ENCODE assay signal across 28 cellular contexts in genomic region chr9:2718001-2718697, GRCh38. TPM values are rescaled to one million over a fixed set of nuclear protein-coding genes. Genes with fewer than 3 reads are reported as not detected.
"Had no signal": no experiment of that assay in that cellular context is flagged by ENCODE, and none has a peak within 500 bp of the region (broad histone marks: within the 10 kb centered on the region; RNA-seq: fewer than 3 reads in every experiment).

No MANE protein-coding gene starts in this region.

- H3K36me3 ChIP-seq: heart right ventricle, neural progenitor cell, prostate gland, right atrium auricular region, sigmoid colon had no signal

- H3K27me3 ChIP-seq: esophagus muscularis mucosa, foreskin keratinocyte, heart right ventricle, neural progenitor cell, right atrium auricular region, sigmoid colon had no signal

- H3K9me3 ChIP-seq: esophagus muscularis mucosa, prostate gland, right atrium auricular region, sigmoid colon had no signal

- DNase-seq: caudate nucleus; cerebellar nuclear complex; effector memory CD4-positive, alpha-beta T cell; foreskin keratinocyte; glutamatergic neuron; heart right ventricle; hippocampal formation; kidney glomerular epithelial cell; mammary epithelial cell; mesendoderm; midbrain; naive thymus-derived CD4-positive, alpha-beta T cell; nucleus accumbens; sigmoid colon; stimulated activated CD4-positive, alpha-beta T cell treated with anti-CD3 and anti-CD28 coated beads, Interleukin-4, amount 100 ng/mL, for 4 hours; stimulated activated naive B cell treated with anti-CD40 and anti-IgM and Interleukin-4, amounts not matched to agents 10 μg/mL and 1 μg/mL and 100 μg/mL, for 72 hours had no signal

- H3K4me1 ChIP-seq: esophagus muscularis mucosa, foreskin keratinocyte, neural progenitor cell, prostate gland, right atrium auricular region, sigmoid colon had no signal

- H2AFZ ChIP-seq: neural progenitor cell had no signal

- ATAC-seq: foreskin keratinocyte; naive thymus-derived CD4-positive, alpha-beta T cell; stimulated activated naive B cell treated with anti-CD40 and anti-IgM and Interleukin-4, amounts not matched to agents 10 μg/mL and 1 μg/mL and 100 μg/mL, for 72 hours had no signal

- H3K4me3 ChIP-seq: esophagus muscularis mucosa, heart right ventricle, neural progenitor cell, prostate gland, right atrium auricular region, sigmoid colon had no signal

- H3K4me2 ChIP-seq: neural progenitor cell had no signal

- H3K27ac ChIP-seq: esophagus muscularis mucosa, foreskin keratinocyte, heart right ventricle, neural progenitor cell, prostate gland, right atrium auricular region, sigmoid colon had no signal

- H3K9ac ChIP-seq: neural progenitor cell had no signal

RNA-seq across cellular contexts. Expression of gene KCNV2, which starts 0.8 kb away (rescaled TPM):
- total RNA-seq: endothelial cell of umbilical vein; epithelial cell of proximal tubule; esophagus muscularis mucosa; fibroblast of lung; foreskin keratinocyte; heart right ventricle; liver; mammary epithelial cell; mucosa of gallbladder; naive thymus-derived CD4-positive, alpha-beta T cell; osteocyte; right atrium auricular region; sigmoid colon; skeletal muscle tissue had no signal
- polyA plus RNA-seq: endothelial cell of umbilical vein; fibroblast of lung; foreskin keratinocyte; heart right ventricle; mammary epithelial cell; naive thymus-derived CD4-positive, alpha-beta T cell; sigmoid colon; thymus had no signal
